13 cellular contexts compared by ENCODE assay signal in genomic region chr2:95361216-95361980, GRCh38. TPM values are rescaled to one million over a fixed set of nuclear protein-coding genes. Genes with fewer than 3 reads are reported as not detected.
DNase-seq lines count a peak whose midpoint lies in the region; ATAC-seq and TF ChIP-seq lines count a peak whose summit lies in the region.
"Had no signal": no experiment of that assay in that cellular context is flagged by ENCODE, and none has a peak within 500 bp of the region (broad histone marks: within the 10 kb centered on the region; RNA-seq: fewer than 3 reads in every experiment).

No MANE protein-coding gene starts in this region.

- H3K4me1 Mint-ChIP-seq in natural killer cell treated with Interleukin-12 subunit alpha and Interleukin-12 subunit beta and Interleukin-15 and Interleukin-18, amount 100 ng/mL, for 72 hours (ENCODE audit: low read depth in 2 of 2), result no peaks in the 10 kb centered on the region
- H3K4me1 Mint-ChIP-seq in natural killer cell, result no peaks in the 10 kb centered on the region
- H3K4me1 Mint-ChIP-seq in CD4-positive, alpha-beta T cell (ENCODE audit: low read depth), result no peaks in the 10 kb centered on the region

- no peak for ATAC-seq in natural killer cell treated with Interleukin-12 subunit alpha and Interleukin-12 subunit beta and Interleukin-15 and Interleukin-18, amount 100 ng/mL, for 72 hours
- ATAC-seq in natural killer cell (no peak), left lobe of liver (no peak)
- no peak for ATAC-seq in CD4-positive, alpha-beta T cell (ENCODE audit: poor library complexity)

- no peak for TF ChIP-seq POLR2A in sigmoid colon (IDR thresholded peaks at IDR 0.05)

- WGBS in sigmoid colon, 2 donors, result 84 to 87% methylated on average over 9 of the region's 9 CpGs

- peaks cover 14 to 24% of the 10 kb centered on the region in 2 donors for H3K27me3 Mint-ChIP-seq in natural killer cell treated with Interleukin-12 subunit alpha and Interleukin-12 subunit beta and Interleukin-15 and Interleukin-18, amount 100 ng/mL, for 72 hours
- peaks cover 5 to 12% of the 10 kb centered on the region in 2 donors for H3K27me3 Mint-ChIP-seq in natural killer cell (ENCODE audit: low read depth in 2 of 2)
- H3K27me3 Mint-ChIP-seq in CD4-positive, alpha-beta T cell, result peaks cover 13% of the 10 kb centered on the region

- no peak overlapping the region for H3K27ac Mint-ChIP-seq in natural killer cell treated with Interleukin-12 subunit alpha and Interleukin-12 subunit beta and Interleukin-15 and Interleukin-18, amount 100 ng/mL, for 72 hours
- H3K27ac Mint-ChIP-seq in natural killer cell, result no peak overlapping the region
- no peak overlapping the region for H3K27ac Mint-ChIP-seq in CD4-positive, alpha-beta T cell

- no peaks in the 10 kb centered on the region for H3K36me3 ChIP-seq in sigmoid colon

- TF ChIP-seq CTCF in natural killer cell (IDR thresholded peaks at IDR 0.05), result no peak
- TF ChIP-seq CTCF in sigmoid colon (IDR thresholded peaks at IDR 0.05), result no peak
- no peak for TF ChIP-seq CTCF in CD4-positive, alpha-beta T cell (IDR thresholded peaks at IDR 0.05)

- no peaks in the 10 kb centered on the region for H3K9me3 Mint-ChIP-seq in natural killer cell treated with Interleukin-12 subunit alpha and Interleukin-12 subunit beta and Interleukin-15 and Interleukin-18, amount 100 ng/mL, for 72 hours
- no peaks in the 10 kb centered on the region for H3K9me3 Mint-ChIP-seq in natural killer cell
- no peaks in the 10 kb centered on the region for H3K9me3 Mint-ChIP-seq in CD4-positive, alpha-beta T cell

- CTCF ChIA-PET in CD4-positive, alpha-beta T cell (lab: Charles Lee), result no interaction called here

- no peaks in the 10 kb centered on the region for H3K36me3 Mint-ChIP-seq in natural killer cell treated with Interleukin-12 subunit alpha and Interleukin-12 subunit beta and Interleukin-15 and Interleukin-18, amount 100 ng/mL, for 72 hours
- H3K36me3 Mint-ChIP-seq in natural killer cell, result no peaks in the 10 kb centered on the region
- H3K36me3 Mint-ChIP-seq in CD4-positive, alpha-beta T cell (ENCODE audit: low read depth), result no peaks in the 10 kb centered on the region

- no peak for TF ChIP-seq EP300 in sigmoid colon (IDR thresholded peaks at IDR 0.05)

- H3K27ac ChIP-seq in sigmoid colon, result no peak overlapping the region
- no peak overlapping the region for H3K27ac ChIP-seq in CD4-positive, alpha-beta T cell (ENCODE audit: low read depth, low read length)

- no peak overlapping the region for H3K4me3 ChIP-seq in sigmoid colon

- peaks cover 0 to 9% (median 0%) of the 10 kb centered on the region in 4 donors for H3K4me1 ChIP-seq in sigmoid colon
- H3K4me1 ChIP-seq: Caco-2 had no signal

- POLR2A ChIA-PET in CD4-positive, alpha-beta T cell (lab: Charles Lee), result no interaction called here

- no peaks in the 10 kb centered on the region for H3K9me3 ChIP-seq in sigmoid colon
- no peaks in the 10 kb centered on the region for H3K9me3 ChIP-seq in CD4-positive, alpha-beta T cell (ENCODE audit: control insufficient read depth, low read length)
- H3K9me3 ChIP-seq: Caco-2 had no signal

- no peak overlapping the region for H3K4me3 Mint-ChIP-seq in natural killer cell treated with Interleukin-12 subunit alpha and Interleukin-12 subunit beta and Interleukin-15 and Interleukin-18, amount 100 ng/mL, for 72 hours
- H3K4me3 Mint-ChIP-seq in natural killer cell, result no peak overlapping the region
- no peak overlapping the region for H3K4me3 Mint-ChIP-seq in CD4-positive, alpha-beta T cell

- intact Hi-C loops in natural killer cell (cut with micrococcal nuclease), result no loop called here
- intact Hi-C loops in sigmoid colon (cut with DNase I), result no loop called here
- intact Hi-C loops in CD4-positive, alpha-beta T cell (cut with DNase I, micrococcal nuclease), result no loop called here

- H3K27me3 ChIP-seq in sigmoid colon, result no peaks in the 10 kb centered on the region
- no peaks in the 10 kb centered on the region for H3K27me3 ChIP-seq in CD4-positive, alpha-beta T cell (ENCODE audit: control insufficient read depth, insufficient read depth, low read length)

- DNase-seq in natural killer cell treated with Interleukin-12 subunit alpha and Interleukin-12 subunit beta and Interleukin-15 and Interleukin-18, amount 100 ng/mL, for 72 hours (ENCODE audit: low spot score), result peak; percentile 29
- DNase-seq in natural killer cell (no peak), left lobe of liver (ENCODE audit: low spot score) (peak; percentile 16), sigmoid colon (peak; percentile 32), activated gamma-delta T cell (lab: John Stamatoyannopoulos, UW) (no peak)
- DNase-seq in activated CD4-positive, alpha-beta T cell treated with anti-CD3 and anti-CD28 coated beads for 48 hours, result no peak
- DNase-seq in CD4-positive, alpha-beta T cell, result no peak
- DNase-seq: AML-193, Caco-2, DMS153, NCI-H1105, NCI-H1694, NCI-H510A treated with DMSO at 0.1 percent for 48 hours had no signal

RNA-seq across cellular contexts. Expression of gene FAHD2A, which starts 41.1 kb away (rescaled TPM):
- 10 to 100 TPM; 22.8 to 31.4 TPM for total RNA-seq in natural killer cell treated with Interleukin-12 subunit alpha and Interleukin-12 subunit beta and Interleukin-15 and Interleukin-18, amount 100 ng/mL, for 72 hours
- 10 to 100 TPM; 21.6 to 25.4 (median 22.0) TPM for total RNA-seq in natural killer cell
- 75.2 TPM for total RNA-seq in left lobe of liver
- total RNA-seq in sigmoid colon, result 10 to 100 TPM in 3 of 4 donors, 1 to 10 TPM in 1; 8.9 to 19.4 (median 11.8) TPM
- 10 to 100 TPM; 19.7 to 30.5 (median 27.0) TPM for polyA plus RNA-seq in sigmoid colon
- total RNA-seq in CD4-positive, alpha-beta T cell, result 10 to 100 TPM; 26.5 to 27.5 TPM

Comparison
In these comparisons a context has a peak if more than half of its experiments do, and no peak if none do; other contexts are left out.
1. DNase-seq: peak in natural killer cell treated with Interleukin-12 subunit alpha and Interleukin-12 subunit beta and Interleukin-15 and Interleukin-18, amount 100 ng/mL, for 72 hours (single experiment), left lobe of liver (single experiment) and sigmoid colon (single experiment); none in natural killer cell (single experiment), activated gamma-delta T cell (single experiment), activated CD4-positive, alpha-beta T cell treated with anti-CD3 and anti-CD28 coated beads for 48 hours (single experiment) and CD4-positive, alpha-beta T cell (0 of 10).